In the genomic region with DNA sequence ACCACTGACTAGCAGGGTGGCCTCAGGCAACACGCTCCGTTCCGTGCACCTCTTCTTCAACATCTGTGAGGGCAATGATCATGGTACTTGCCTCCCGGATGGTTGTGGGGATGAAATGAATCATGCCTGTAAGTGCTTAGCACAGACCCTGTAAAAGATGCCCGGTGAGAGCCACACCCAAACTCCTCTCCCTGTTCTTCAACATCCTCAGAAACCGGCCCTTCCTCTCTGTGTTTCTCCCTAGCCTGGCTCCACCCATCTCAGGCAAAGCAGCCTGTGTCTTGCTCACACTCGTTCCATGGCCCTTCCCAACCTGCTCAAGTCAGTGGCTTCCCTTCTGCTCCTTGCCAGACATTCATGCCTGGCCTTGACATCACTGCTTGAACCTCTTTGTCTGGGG, we compare ENCODE assay signal across 17 cellular contexts. TPM values are rescaled to one million over a fixed set of nuclear protein-coding genes. Genes with fewer than 3 reads are reported as not detected.
A peak's percentile ranks its signal among the peaks of the same experiment; 100 is the strongest.
DNase-seq lines count a peak whose midpoint lies in the region; ATAC-seq, FAIRE-seq and TF ChIP-seq lines count a peak whose summit lies in the region.
"Had no signal": no experiment of that assay in that cellular context is flagged by ENCODE, and none has a peak within 500 bp of the region (broad histone marks: within the 10 kb centered on the region; RNA-seq: fewer than 3 reads in every experiment).

No MANE protein-coding gene starts in this region.

- peak; percentile 99 for FAIRE-seq in bronchial epithelial cell (lab: Jason Lieb, UNC)
- peak; percentile 96 for FAIRE-seq in keratinocyte (lab: Jason Lieb, UNC)

- peaks cover 2% of the 10 kb centered on the region for H3K27me3 Mint-ChIP-seq in HFFc6 (ENCODE audit: insufficient read depth)

- H3K4me1 Mint-ChIP-seq in HFFc6 (ENCODE audit: low read depth): peaks cover 35% of the 10 kb centered on the region

- no peaks in the 10 kb centered on the region for H3K9me1 ChIP-seq in keratinocyte (ENCODE audit: control insufficient read depth, extremely low read depth, insufficient read depth, low read length)

- TF ChIP-seq CTCF in AG10803 (conservative IDR thresholded peaks at IDR 0.05; ENCODE audit: low read length): no peak
- TF ChIP-seq CTCF in HFFc6 (IDR thresholded peaks at IDR 0.05): no peak
- no peak for TF ChIP-seq CTCF in bronchial epithelial cell (IDR thresholded peaks at IDR 0.05; ENCODE audit: insufficient read depth, low read length, severe bottlenecking)
- no peak for TF ChIP-seq CTCF in keratinocyte (optimal IDR thresholded peaks at IDR 0.05 in 1 of 3, IDR thresholded peaks at IDR 0.05 in 1 of 3, conservative IDR thresholded peaks at IDR 0.05 in 1 of 3; ENCODE audit: extremely low read depth in 1 of 3, insufficient read depth in 2 of 3, low read length in 3 of 3)

- ATAC-seq in HG02642 (IDR thresholded peaks at IDR 0.05; ENCODE audit: poor library complexity, unreplicated experiment): no peak
- ATAC-seq: body of pancreas, right cardiac atrium had no signal

- H3K36me3 ChIP-seq in bronchial epithelial cell (ENCODE audit: control insufficient read depth, insufficient read depth, low read length): no peaks in the 10 kb centered on the region
- no peaks in the 10 kb centered on the region for H3K36me3 ChIP-seq in keratinocyte (ENCODE audit: control insufficient read depth in 2 of 2, extremely low read depth in 1 of 2, insufficient read depth in 2 of 2, low read length in 2 of 2)

- peak overlapping the region; percentile 10 for H3K4me2 ChIP-seq in keratinocyte (ENCODE audit: control insufficient read depth, extremely low read depth, insufficient read depth, low read depth, low read length)

- H3K79me2 ChIP-seq in keratinocyte (ENCODE audit: control insufficient read depth, insufficient read depth, low read length): no peaks in the 10 kb centered on the region

- peaks cover 16% of the 10 kb centered on the region for H3K4me1 ChIP-seq in keratinocyte (ENCODE audit: control insufficient read depth, extremely low read depth, insufficient read depth, low read length)
- H3K4me1 ChIP-seq: body of pancreas had no signal

- H3K27ac Mint-ChIP-seq in HFFc6: peak overlapping the region; percentile 91

- H2AFZ ChIP-seq in keratinocyte (ENCODE audit: control insufficient read depth, low read length): peak overlapping the region; percentile 63

- intact Hi-C loops in posterior vena cava (cut with DNase I): no loop called here

- H3K9me3 Mint-ChIP-seq in HFFc6: no peaks in the 10 kb centered on the region

- no peaks in the 10 kb centered on the region for H3K36me3 Mint-ChIP-seq in HFFc6 (ENCODE audit: low read depth)

- H3K9me3 ChIP-seq in keratinocyte (ENCODE audit: control insufficient read depth, low read depth, low read length): no peaks in the 10 kb centered on the region
- H3K9me3 ChIP-seq: body of pancreas had no signal

- no peak overlapping the region for H3K4me3 ChIP-seq in AG10803 (ENCODE audit: low read length)
- H3K4me3 ChIP-seq in bronchial epithelial cell (ENCODE audit: low read depth, low read length): no peak overlapping the region
- no peak overlapping the region for H3K4me3 ChIP-seq in keratinocyte (ENCODE audit: control insufficient read depth in 2 of 3, extremely low read depth in 1 of 3, insufficient read depth in 2 of 3, low read depth in 1 of 3, low read length in 3 of 3)
- H3K4me3 ChIP-seq: body of pancreas had no signal

- no peaks in the 10 kb centered on the region for H4K20me1 ChIP-seq in keratinocyte (ENCODE audit: control insufficient read depth, extremely low read depth, insufficient read depth, low read length)

- DNase-seq in AG10803 (ENCODE audit: low read depth): peak; percentile 48
- no peak for DNase-seq in HFFc6
- DNase-seq in bronchial epithelial cell (ENCODE audit: low read depth): peak; percentile 92
- DNase-seq in keratinocyte (ENCODE audit: low read depth, low spot score): peak; percentile 90
- DNase-seq in stimulated activated CD4-positive, alpha-beta T cell treated with anti-CD3 and anti-CD28 coated beads, Interleukin-12 subunit alpha, Interleukin-12 subunit beta, amount 100 ng/mL, for 4 hours: no peak
- DNase-seq in stimulated activated CD4-positive, alpha-beta T cell treated with anti-CD3 and anti-CD28 coated beads, Interleukin-4, amount 100 ng/mL, for 4 hours: no peak
- no peak for DNase-seq in posterior vena cava (ENCODE audit: low spot score)
- DNase-seq: activated gamma-delta T cell treated with Interleukin-2 at 50 U/mL for 16 hours, body of pancreas, DMS53, KG1, NCI-H1436 treated with DMSO at 0.1 percent for 48 hours, NCI-H345, trophoblast cell had no signal

- H3K27ac ChIP-seq in keratinocyte (ENCODE audit: control insufficient read depth, insufficient read depth, low read length): no peak overlapping the region
- H3K27ac ChIP-seq: body of pancreas had no signal

- H3K27me3 ChIP-seq in bronchial epithelial cell (ENCODE audit: control insufficient read depth, insufficient read depth, low read length): no peaks in the 10 kb centered on the region
- peaks cover 3% of the 10 kb centered on the region for H3K27me3 ChIP-seq in keratinocyte (ENCODE audit: control insufficient read depth, extremely low read depth, insufficient read depth, low read length)
- H3K27me3 ChIP-seq: body of pancreas had no signal

- no peak overlapping the region; the same call in 1 of the 2 replicates for H3K4me3 Mint-ChIP-seq in HFFc6

- H3K9ac ChIP-seq in keratinocyte (ENCODE audit: control insufficient read depth, extremely low read depth, insufficient read depth, low read length): no peak overlapping the region

- dilution Hi-C loops in keratinocyte (cut with MboI; ENCODE audit: extremely low pct_ligation_motif_present, low sequenced_read_pairs): no loop called here

RNA-seq across cellular contexts. Expression of gene DMKN, which starts 5.8 kb away (rescaled TPM):
- under 1 TPM in 3 of 6 experiments, not detected in 3; 0.27 to 0.75 (median 0.73) TPM for total RNA-seq in HFFc6 (2021; fragmentation: NEBNext Ultra II Directional; extraction: Animal tissue kit (Norgen Biotek cat#: 25700))
- total RNA-seq in bronchial epithelial cell (97.4 and 269 TPM in 2 replicates), posterior vena cava (1 to 10 TPM; 2.1 to 2.2 TPM)
- polyA plus RNA-seq in keratinocyte: 235 to 251 TPM (median 238 TPM) in 3 replicates
- polyA plus RNA-seq in keratinocyte (2011; ENCODE audit: low read depth): 1,638 TPM
- polyA plus RNA-seq in keratinocyte (2011; cell fraction: cytosol; rRNA removed): 150 and 195 TPM in 2 replicates
- polyA plus RNA-seq in keratinocyte (2011; cell fraction: nucleus; rRNA removed): 232 and 259 TPM in 2 replicates
- 293 and 2,827 TPM in 2 replicates for polyA plus RNA-seq in keratinocyte (2012; ENCODE audit: low replicate concordance)
- 67.9 to 107 TPM (median 79.9 TPM) in 3 replicates for polyA minus RNA-seq in keratinocyte
- polyA minus RNA-seq in keratinocyte (2011; cell fraction: cytosol; rRNA and poly(A)+ RNA removed): 101 TPM
- 65.2 and 81.5 TPM in 2 replicates for polyA minus RNA-seq in keratinocyte (2011; cell fraction: nucleus; rRNA and poly(A)+ RNA removed)

RNA-seq across cellular contexts. Expression of gene SBSN, which starts 8.8 kb away (rescaled TPM):
- 1 to 10 TPM; 1.6 to 3.3 (median 2.0) TPM for total RNA-seq in HFFc6 (2021; fragmentation: NEBNext Ultra II Directional; extraction: Animal tissue kit (Norgen Biotek cat#: 25700))
- 9.5 and 107 TPM in 2 replicates for total RNA-seq in bronchial epithelial cell
- 28.8 to 59.0 TPM (median 49.0 TPM) in 3 replicates for polyA plus RNA-seq in keratinocyte
- 2,690 TPM for polyA plus RNA-seq in keratinocyte (2011; ENCODE audit: low read depth)
- polyA plus RNA-seq in keratinocyte (2011; cell fraction: cytosol; rRNA removed): 38.2 and 40.0 TPM in 2 replicates
- polyA plus RNA-seq in keratinocyte (2011; cell fraction: nucleus; rRNA removed): 121 and 194 TPM in 2 replicates
- 56.0 and 2,730 TPM in 2 replicates for polyA plus RNA-seq in keratinocyte (2012; ENCODE audit: low replicate concordance)
- polyA minus RNA-seq in keratinocyte: 21.3 to 25.4 TPM (median 23.0 TPM) in 3 replicates
- polyA minus RNA-seq in keratinocyte (2011; cell fraction: cytosol; rRNA and poly(A)+ RNA removed): 11.1 TPM
- 48.9 and 68.8 TPM in 2 replicates for polyA minus RNA-seq in keratinocyte (2011; cell fraction: nucleus; rRNA and poly(A)+ RNA removed)
- total RNA-seq in posterior vena cava: not detected
- total RNA-seq: body of pancreas, mesenteric fat pad, right cardiac atrium had no signal
- polyA plus RNA-seq: right cardiac atrium had no signal

RNA-seq across cellular contexts. Expression of gene GAPDHS, which starts 14.0 kb away (rescaled TPM):
- not detected for total RNA-seq in HFFc6 (2021; fragmentation: NEBNext Ultra II Directional; extraction: Animal tissue kit (Norgen Biotek cat#: 25700))
- total RNA-seq in bronchial epithelial cell: not detected in 2 replicates
- polyA plus RNA-seq in keratinocyte: 0.08 TPM in 1 of 3 replicates, not detected in the others
- not detected for polyA plus RNA-seq in keratinocyte (2011; ENCODE audit: low read depth)
- polyA plus RNA-seq in keratinocyte (2011; cell fraction: cytosol; rRNA removed): not detected in 2 replicates
- not detected in 2 replicates for polyA plus RNA-seq in keratinocyte (2011; cell fraction: nucleus; rRNA removed)
- polyA plus RNA-seq in keratinocyte (2012; ENCODE audit: low replicate concordance): not detected in 2 replicates
- polyA minus RNA-seq in keratinocyte: not detected in 3 replicates
- polyA minus RNA-seq in keratinocyte (2011; cell fraction: cytosol; rRNA and poly(A)+ RNA removed): not detected
- polyA minus RNA-seq in keratinocyte (2011; cell fraction: nucleus; rRNA and poly(A)+ RNA removed): not detected in 2 replicates
- not detected for total RNA-seq in posterior vena cava
- total RNA-seq: body of pancreas, mesenteric fat pad, right cardiac atrium had no signal
- polyA plus RNA-seq: right cardiac atrium had no signal

RNA-seq across cellular contexts. Expression of gene TMEM147, which starts 26.1 kb away (rescaled TPM):
- total RNA-seq in HFFc6 (2021; fragmentation: NEBNext Ultra II Directional; extraction: Animal tissue kit (Norgen Biotek cat#: 25700)): 100 to 1,000 TPM; 104 to 130 (median 115) TPM
- total RNA-seq in bronchial epithelial cell (136 and 163 TPM in 2 replicates), posterior vena cava (10 to 100 TPM; 52.4 to 61.1 TPM)
- 130 to 206 TPM (median 134 TPM) in 3 replicates for polyA plus RNA-seq in keratinocyte
- 29.1 TPM for polyA plus RNA-seq in keratinocyte (2011; ENCODE audit: low read depth)
- 158 and 185 TPM in 2 replicates for polyA plus RNA-seq in keratinocyte (2011; cell fraction: cytosol; rRNA removed)
- 76.1 and 81.3 TPM in 2 replicates for polyA plus RNA-seq in keratinocyte (2011; cell fraction: nucleus; rRNA removed)
- polyA plus RNA-seq in keratinocyte (2012; ENCODE audit: low replicate concordance): 126 and 279 TPM in 2 replicates
- 154 to 284 TPM (median 205 TPM) in 3 replicates for polyA minus RNA-seq in keratinocyte
- 150 TPM for polyA minus RNA-seq in keratinocyte (2011; cell fraction: cytosol; rRNA and poly(A)+ RNA removed)
- polyA minus RNA-seq in keratinocyte (2011; cell fraction: nucleus; rRNA and poly(A)+ RNA removed): 28.0 and 30.1 TPM in 2 replicates

RNA-seq across cellular contexts. Expression of gene KRTDAP, which starts 29.0 kb away (rescaled TPM):
- total RNA-seq in HFFc6 (2021; fragmentation: NEBNext Ultra II Directional; extraction: Animal tissue kit (Norgen Biotek cat#: 25700)): not detected
- total RNA-seq in bronchial epithelial cell: 1.4 TPM in 1 of 2 replicates, not detected in the other
- polyA plus RNA-seq in keratinocyte: 53.5 to 188 TPM (median 85.4 TPM) in 3 replicates
- polyA plus RNA-seq in keratinocyte (2011; ENCODE audit: low read depth): 146 TPM
- polyA plus RNA-seq in keratinocyte (2011; cell fraction: cytosol; rRNA removed): 64.3 and 97.4 TPM in 2 replicates
- 69.1 and 104 TPM in 2 replicates for polyA plus RNA-seq in keratinocyte (2011; cell fraction: nucleus; rRNA removed)
- polyA plus RNA-seq in keratinocyte (2012; ENCODE audit: low replicate concordance): 70.9 and 947 TPM in 2 replicates
- 16.1 to 36.4 TPM (median 35.0 TPM) in 3 replicates for polyA minus RNA-seq in keratinocyte
- 26.7 TPM for polyA minus RNA-seq in keratinocyte (2011; cell fraction: cytosol; rRNA and poly(A)+ RNA removed)
- polyA minus RNA-seq in keratinocyte (2011; cell fraction: nucleus; rRNA and poly(A)+ RNA removed): 20.2 and 28.7 TPM in 2 replicates
- total RNA-seq in posterior vena cava: not detected
- total RNA-seq: body of pancreas, mesenteric fat pad, right cardiac atrium had no signal

Comparison
In these comparisons a context has a peak if more than half of its experiments do, and no peak if none do; other contexts are left out.
1. DNase-seq: peak in AG10803 (single experiment), bronchial epithelial cell (single experiment) and keratinocyte (single experiment); none in HFFc6 (single experiment), stimulated activated CD4-positive, alpha-beta T cell treated with anti-CD3 and anti-CD28 coated beads, Interleukin-12 subunit alpha, Interleukin-12 subunit beta, amount 100 ng/mL, for 4 hours (single experiment), stimulated activated CD4-positive, alpha-beta T cell treated with anti-CD3 and anti-CD28 coated beads, Interleukin-4, amount 100 ng/mL, for 4 hours (0 of 2) and posterior vena cava (single experiment).
2. RNA of gene DMKN, which starts 5.8 kb away (total RNA-seq): 97.4 to 269 TPM in bronchial epithelial cell; 2.1 to 2.2 TPM in posterior vena cava and 0.27 to 0.75 TPM in HFFc6; every median in the first group is over 10 times any median in the second.